In genomic region chr6:13485303-13485702, GRCh38 we compare ENCODE assay signal across 1 cellular context.
TF ChIP-seq lines count a peak whose summit lies in the region.

No MANE protein-coding gene starts in this region.

TF ChIP-seq in GM12878, 131 proteins besides CTCF, POLR2A, EP300 and RAD21 (continued from another document):
- TF ChIP-seq POU2F2 (IDR thresholded peaks at IDR 0.05; ENCODE audit: borderline replicate concordance, low read depth, low read length): no peak
- no peak for TF ChIP-seq NFYA (IDR thresholded peaks at IDR 0.05; ENCODE audit: borderline replicate concordance, low read depth, low read length)
- no peak for TF ChIP-seq TAF1 (IDR thresholded peaks at IDR 0.05; ENCODE audit: borderline replicate concordance, low read depth, low read length)
- no peak for TF ChIP-seq RELA (IDR thresholded peaks at IDR 0.05; ENCODE audit: borderline replicate concordance, partially characterized antibody)
- TF ChIP-seq POLR2AphosphoS5 (IDR thresholded peaks at IDR 0.05; ENCODE audit: low read length): no peak
- TF ChIP-seq LARP7 (IDR thresholded peaks at IDR 0.05): no peak
- TF ChIP-seq MLLT1 (IDR thresholded peaks at IDR 0.05): no peak
